In genomic region chrX:127943570-127943969, GRCh38 we compare ENCODE assay signal across 22 cellular contexts.
A peak's percentile ranks its signal among the peaks of the same experiment; 100 is the strongest.
DNase-seq lines count a peak whose midpoint lies in the region; ATAC-seq and TF ChIP-seq lines count a peak whose summit lies in the region.
"Had no signal": no experiment of that assay in that cellular context is flagged by ENCODE, and none has a peak within 500 bp of the region (broad histone marks: within the 10 kb centered on the region; RNA-seq: fewer than 3 reads in every experiment).

No MANE protein-coding gene starts in this region.

- H3K36me3 Mint-ChIP-seq in WTC11 = no peaks in the 10 kb centered on the region
- H3K36me3 Mint-ChIP-seq in endothelial cell (ENCODE audit: low read depth, unreplicated experiment) = no peaks in the 10 kb centered on the region
- no peaks in the 10 kb centered on the region for H3K36me3 Mint-ChIP-seq in nephron progenitor cell (ENCODE audit: low read depth)
- H3K36me3 Mint-ChIP-seq: CD8-positive, alpha-beta T cell; IgD-negative memory B cell had no signal

- no peak overlapping the region for H3K4me3 ChIP-seq in NT2/D1 (ENCODE audit: insufficient read length, low read depth)
- H3K4me3 ChIP-seq: BLaER1 treated with 17β-estradiol and CSF1 and Interleukin-3, amounts not matched to agents 10 nM and 100 nM; GM23248 had no signal

- H3K27ac Mint-ChIP-seq in WTC11 = no peak overlapping the region
- peak overlapping the region; percentile 36 for H3K27ac Mint-ChIP-seq in endothelial cell (ENCODE audit: unreplicated experiment)
- peak overlapping the region; percentile 26 for H3K27ac Mint-ChIP-seq in nephron progenitor cell
- H3K27ac Mint-ChIP-seq: B cell; CD8-positive, alpha-beta T cell; HFFc6; IgD-negative memory B cell had no signal

- no peak overlapping the region for H3K9ac ChIP-seq in NT2/D1 (ENCODE audit: insufficient read length, low read depth)
- H3K9ac ChIP-seq: BLaER1 treated with 17β-estradiol and CSF1 and Interleukin-3, amounts not matched to agents 10 nM and 100 nM; GM23248 had no signal

- ATAC-seq in WTC11 = peak; percentile 53
- ATAC-seq: CD8-positive, alpha-beta T cell; HCT116; HepG2 had no signal

- CTCF ChIA-PET in WTC11 (lab: Charles Lee) = no interaction called here

- no peaks in the 10 kb centered on the region for H3K36me3 ChIP-seq in NT2/D1 (ENCODE audit: insufficient read depth, insufficient read length, low read length)
- H3K36me3 ChIP-seq: BLaER1 treated with 17β-estradiol and CSF1 and Interleukin-3, amounts not matched to agents 10 nM and 100 nM had no signal

- no peaks in the 10 kb centered on the region for H3K4me1 ChIP-seq in NT2/D1 (ENCODE audit: insufficient read depth, insufficient read length)
- H3K4me1 ChIP-seq: BLaER1 treated with 17β-estradiol and CSF1 and Interleukin-3, amounts not matched to agents 10 nM and 100 nM had no signal

- H3K9me3 Mint-ChIP-seq in WTC11 (no peaks in the 10 kb centered on the region), endothelial cell (ENCODE audit: unreplicated experiment) (no peaks in the 10 kb centered on the region), nephron progenitor cell (peaks cover 11% of the 10 kb centered on the region)
- H3K9me3 Mint-ChIP-seq: CD8-positive, alpha-beta T cell had no signal

- no peaks in the 10 kb centered on the region for H3K27me3 ChIP-seq in NT2/D1 (ENCODE audit: insufficient read depth, insufficient read length)

- no peaks in the 10 kb centered on the region for H3K9me3 ChIP-seq in NT2/D1 (ENCODE audit: insufficient read depth, low read length)
- H3K9me3 ChIP-seq: BLaER1 treated with 17β-estradiol and CSF1 and Interleukin-3, amounts not matched to agents 10 nM and 100 nM had no signal

- DNase-seq in NT2/D1 (ENCODE audit: low read depth, low spot score) = peak; percentile 13
- DNase-seq in WTC11 (ENCODE audit: low spot score) = no peak
- no peak for DNase-seq in endothelial cell (ENCODE audit: low spot score)
- DNase-seq in nephron progenitor cell = no peak
- no peak for DNase-seq in ecto neural progenitor cell (ENCODE audit: low spot score)
- DNase-seq in epidermal melanocyte (ENCODE audit: insufficient read length, low spot score) = no peak
- DNase-seq in anterior cingulate cortex (lab: John Stamatoyannopoulos, UW) = no peak
- no peak for DNase-seq in NCI-H345 (lab: John Stamatoyannopoulos, UW)
- DNase-seq: CD8-positive, alpha-beta T cell; COR-L47; DMS 273 treated with DMSO at 0.1 percent for 48 hours; DMS53; DND-41; EL; GDM1; GM23248; HFFc6 had no signal

- no peak overlapping the region for H3K4me3 Mint-ChIP-seq in WTC11
- no peak overlapping the region for H3K4me3 Mint-ChIP-seq in endothelial cell (ENCODE audit: unreplicated experiment)
- no peak overlapping the region for H3K4me3 Mint-ChIP-seq in nephron progenitor cell
- H3K4me3 Mint-ChIP-seq: B cell; CD8-positive, alpha-beta T cell; HFFc6; IgD-negative memory B cell had no signal

- H3K27me3 Mint-ChIP-seq in WTC11 (ENCODE audit: low read depth) (peaks cover 25% of the 10 kb centered on the region), endothelial cell (ENCODE audit: unreplicated experiment) (no peaks in the 10 kb centered on the region), nephron progenitor cell (ENCODE audit: low read depth, poor library complexity) (no peaks in the 10 kb centered on the region)
- H3K27me3 Mint-ChIP-seq: B cell, IgD-negative memory B cell had no signal

- POLR2A ChIA-PET in WTC11 (lab: Charles Lee) = no interaction called here

- no peak for TF ChIP-seq CTCF in WTC11 (IDR thresholded peaks at IDR 0.05)
- no peak for TF ChIP-seq CTCF in endothelial cell (IDR thresholded peaks at IDR 0.05; ENCODE audit: unreplicated experiment)
- no peak for TF ChIP-seq CTCF in nephron progenitor cell (IDR thresholded peaks at IDR 0.05)

- peaks cover 21% of the 10 kb centered on the region for H3K4me1 Mint-ChIP-seq in WTC11
- H3K4me1 Mint-ChIP-seq in endothelial cell (ENCODE audit: unreplicated experiment) = no peaks in the 10 kb centered on the region
- H3K4me1 Mint-ChIP-seq in nephron progenitor cell = peaks cover 16% of the 10 kb centered on the region
- H3K4me1 Mint-ChIP-seq: B cell, IgD-negative memory B cell had no signal

TF ChIP-seq in WTC11, 78 proteins besides CTCF, POLR2A, EP300 and RAD21:
- TF ChIP-seq CREB1 (CRISPR knock-in tag; IDR thresholded peaks at IDR 0.05) = no peak
